ENCODE assay signal across 20 cellular contexts in genomic region chr10:5947471-5948207, GRCh38. TPM values are rescaled to one million over a fixed set of nuclear protein-coding genes. Genes with fewer than 3 reads are reported as not detected.
DNase-seq lines count a peak whose midpoint lies in the region; ATAC-seq and TF ChIP-seq lines count a peak whose summit lies in the region.
"Had no signal": no experiment of that assay in that cellular context is flagged by ENCODE, and none has a peak within 500 bp of the region (broad histone marks: within the 10 kb centered on the region; RNA-seq: fewer than 3 reads in every experiment).

No MANE protein-coding gene starts in this region.

- DNase-seq in left ventricle myocardium inferior = no peak
- no peak for DNase-seq in cardiac septum (ENCODE audit: low spot score)
- no peak for DNase-seq in ascending aorta (ENCODE audit: low spot score in 2 of 2)
- no peak for DNase-seq in upper lobe of right lung
- DNase-seq in MM.1S = no peak
- no peak for DNase-seq in NCI-H1092 treated with DMSO at 0.1 percent for 48 hours (lab: John Stamatoyannopoulos, UW)
- DNase-seq: AML-193; DMS79; H9; KBM-7; NCI-H1105; NCI-H2029 treated with DMSO at 0.1 percent for 48 hours; NCI-H226; NCI-H510A treated with DMSO at 0.1 percent for 48 hours; NCI-H748 treated with DMSO at 0.1 percent for 48 hours; NK-92 treated with Interleukin-12 subunit alpha and Interleukin-12 subunit beta, amount 100 ng/mL, for 24 hours had no signal

- peak overlapping the region in 2 of 3 experiments; percentile 41 to 43 for H3K27ac Mint-ChIP-seq in nephron

- H3K36me3 ChIP-seq in left ventricle myocardium inferior = peaks cover 5% of the 10 kb centered on the region
- peaks cover 0 to 2% of the 10 kb centered on the region in 2 donors for H3K36me3 ChIP-seq in ascending aorta
- H3K36me3 ChIP-seq in upper lobe of right lung = peaks cover 6% of the 10 kb centered on the region
- H3K36me3 ChIP-seq in MM.1S (replicated peaks; ENCODE audit: insufficient read depth, low read length) = no peaks in the 10 kb centered on the region

- H2AFZ ChIP-seq in MM.1S (ENCODE audit: low read length) = no peak overlapping the region

- H3K4me2 ChIP-seq in MM.1S (ENCODE audit: low read depth, low read length) = no peak overlapping the region

- H3K4me1 ChIP-seq in left ventricle myocardium inferior (peaks cover 69% of the 10 kb centered on the region), ascending aorta (peaks cover 24 to 60% of the 10 kb centered on the region in 2 donors), upper lobe of right lung (peaks cover 78% of the 10 kb centered on the region), MM.1S (ENCODE audit: low read length) (no peaks in the 10 kb centered on the region)

- H3K27me3 Mint-ChIP-seq in nephron (ENCODE audit: low read depth) = peaks cover 28% of the 10 kb centered on the region

- no peak overlapping the region for H3K9ac ChIP-seq in MM.1S (ENCODE audit: low read length)

- H3K4me3 ChIP-seq in left ventricle myocardium inferior (no peak overlapping the region), ascending aorta (no peak overlapping the region), upper lobe of right lung (no peak overlapping the region), MM.1S (ENCODE audit: low read length) (no peak overlapping the region)

- ATAC-seq in upper lobe of right lung (no peak), HG03520 (IDR thresholded peaks at IDR 0.05; ENCODE audit: unreplicated experiment) (no peak)
- ATAC-seq: Panc1 had no signal

- H4K20me1 ChIP-seq in MM.1S (ENCODE audit: insufficient read depth, low read length) = no peaks in the 10 kb centered on the region

- no peaks in the 10 kb centered on the region for H3K9me3 Mint-ChIP-seq in nephron
- H3K9me3 Mint-ChIP-seq: CD14-positive monocyte, H9 had no signal

- no peak overlapping the region for H3K4me3 Mint-ChIP-seq in nephron
- H3K4me3 Mint-ChIP-seq: CD14-positive monocyte, H9 had no signal

- H3K27ac ChIP-seq in left ventricle myocardium inferior (replicated peaks) (peak overlapping the region; percentile 87), ascending aorta (peak overlapping the region; percentile 97 to 99), upper lobe of right lung (peak overlapping the region; percentile 84), MM.1S (ENCODE audit: low read length) (no peak overlapping the region)

- TF ChIP-seq CTCF in left ventricle myocardium inferior (IDR thresholded peaks at IDR 0.05; ENCODE audit: borderline replicate concordance) (no peak), ascending aorta (IDR thresholded peaks at IDR 0.05) (no peak), nephron (IDR thresholded peaks at IDR 0.05; ENCODE audit: unreplicated experiment in 3 of 3) (no peak), upper lobe of right lung (IDR thresholded peaks at IDR 0.05) (no peak), MM.1S (IDR thresholded peaks at IDR 0.05; ENCODE audit: low read length) (no peak)

- H3K9me2 ChIP-seq in MM.1S (replicated peaks; ENCODE audit: insufficient read depth, low read length) = no peaks in the 10 kb centered on the region

- H3K79me2 ChIP-seq in MM.1S (ENCODE audit: low read length) = no peaks in the 10 kb centered on the region

- no peaks in the 10 kb centered on the region for H3K9me3 ChIP-seq in left ventricle myocardium inferior (replicated peaks)
- no peaks in the 10 kb centered on the region for H3K9me3 ChIP-seq in ascending aorta
- H3K9me3 ChIP-seq in upper lobe of right lung = no peaks in the 10 kb centered on the region
- H3K9me3 ChIP-seq in MM.1S (replicated peaks; ENCODE audit: insufficient read depth, low read length) = no peaks in the 10 kb centered on the region

- no peaks in the 10 kb centered on the region for H3K36me3 Mint-ChIP-seq in nephron (ENCODE audit: low read depth)

- peaks cover 45% of the 10 kb centered on the region for H3K4me1 Mint-ChIP-seq in nephron

- H3F3A ChIP-seq in MM.1S (ENCODE audit: insufficient read depth, low read length) = no peaks in the 10 kb centered on the region

- H3K27me3 ChIP-seq in left ventricle myocardium inferior (ENCODE audit: low read depth) (peaks cover 3% of the 10 kb centered on the region), ascending aorta (no peaks in the 10 kb centered on the region), upper lobe of right lung (no peaks in the 10 kb centered on the region), MM.1S (replicated peaks; ENCODE audit: insufficient read depth, low read length) (no peaks in the 10 kb centered on the region)

- intact Hi-C loops in left ventricle myocardium inferior (cut with micrococcal nuclease) (no loop called here), cardiac septum (cut with DNase I) (loop anchor here (2.0 to 10.0 kb wide), 3 partner anchors 29 to 457 kb away; partner anchors contain the start of gene IL15RA), ascending aorta (cut with DNase I) (loop anchor here (5.0 to 10.0 kb wide), 2 partner anchors 255 to 327 kb away; partner anchors contain the start of gene PFKFB3), upper lobe of right lung (cut with DNase I) (no loop called here)

RNA-seq across cellular contexts. Expression of gene IL15RA, which starts 29.7 kb away (rescaled TPM):
- total RNA-seq in left ventricle myocardium inferior (6.0 TPM), cardiac septum (3.9 TPM), ascending aorta (24.8 TPM), upper lobe of right lung (36.7 TPM)

RNA-seq across cellular contexts. Expression of gene FBH1, which starts 57.6 kb away (rescaled TPM):
- 75.5 TPM for total RNA-seq in left ventricle myocardium inferior
- 73.8 TPM for total RNA-seq in cardiac septum
- total RNA-seq in ascending aorta = 43.0 TPM
- total RNA-seq in upper lobe of right lung = 73.3 TPM

RNA-seq across cellular contexts. Expression of gene ANKRD16, which starts 57.9 kb away (rescaled TPM):
- total RNA-seq in left ventricle myocardium inferior (2.3 TPM), cardiac septum (3.9 TPM), ascending aorta (10.4 TPM), upper lobe of right lung (4.6 TPM)

Comparison
In these comparisons a context has a peak if more than half of its experiments do, and no peak if none do; other contexts are left out.
1. intact Hi-C loops: an anchor here in cardiac septum (2.0 to 10.0 kb wide) and ascending aorta (5.0 to 10.0 kb wide); none called in left ventricle myocardium inferior and upper lobe of right lung.